Comparison of ENCODE assay signal across 1 cellular context in the genomic region with DNA sequence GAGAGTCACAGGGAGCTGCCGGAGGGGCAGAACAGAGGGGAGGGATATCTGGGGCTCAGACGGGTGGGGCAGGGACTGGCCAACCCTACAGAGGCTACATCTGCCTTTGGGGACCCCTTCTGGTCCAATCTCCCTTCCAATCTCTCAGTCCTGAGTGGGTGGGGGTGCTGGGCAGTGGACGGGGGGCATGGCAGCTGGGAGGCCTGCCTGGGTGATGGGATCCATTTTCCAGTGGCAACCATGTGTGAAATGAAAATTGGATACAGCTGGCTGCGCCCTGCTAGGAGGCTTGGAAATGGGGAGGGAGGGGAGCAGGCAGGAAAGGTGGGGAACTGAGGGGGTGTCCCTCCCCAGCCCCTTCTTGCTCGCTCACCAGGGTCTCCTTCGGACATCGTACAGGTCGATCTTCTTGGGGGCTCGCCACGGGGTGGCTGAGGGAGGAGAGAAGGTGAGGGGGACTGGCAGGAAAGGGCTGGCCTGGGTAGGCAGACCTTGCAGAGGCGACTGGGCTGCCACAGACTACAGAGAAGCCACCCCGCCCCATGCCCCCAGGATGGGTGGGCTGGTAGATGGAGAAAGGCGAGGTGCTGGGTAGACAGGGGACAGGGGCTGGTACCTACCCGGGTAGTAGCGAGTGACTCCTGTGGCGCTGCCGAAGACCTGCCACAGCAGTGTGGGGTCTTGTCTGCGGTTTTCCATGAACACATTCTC.
TF ChIP-seq lines count a peak whose summit lies in the region.

No MANE protein-coding gene starts in this region.

TF ChIP-seq in H1, 55 proteins besides CTCF, POLR2A, EP300 and RAD21:
- TF ChIP-seq ZNF274 (IDR thresholded peaks at IDR 0.05; ENCODE audit: borderline replicate concordance, extremely low read depth, low read length): no peak
- no peak for TF ChIP-seq NANOG (IDR thresholded peaks at IDR 0.05; ENCODE audit: insufficient read depth, low read depth, low read length, poor library complexity, severe bottlenecking)
- no peak for TF ChIP-seq BRCA1 (IDR thresholded peaks at IDR 0.05; ENCODE audit: low read depth, low read length)
- TF ChIP-seq TAF1 (IDR thresholded peaks at IDR 0.05; ENCODE audit: low read depth, low read length): no peak
- no peak for TF ChIP-seq GTF2F1 (IDR thresholded peaks at IDR 0.05; ENCODE audit: borderline replicate concordance, low read depth, low read length)
- TF ChIP-seq MAFK (IDR thresholded peaks at IDR 0.05; ENCODE audit: low read depth, low read length): no peak
- no peak for TF ChIP-seq POLR2AphosphoS5 (IDR thresholded peaks at IDR 0.05; ENCODE audit: low read depth, low read length)
